ENCODE assay signal across 12 cellular contexts in the genomic region with DNA sequence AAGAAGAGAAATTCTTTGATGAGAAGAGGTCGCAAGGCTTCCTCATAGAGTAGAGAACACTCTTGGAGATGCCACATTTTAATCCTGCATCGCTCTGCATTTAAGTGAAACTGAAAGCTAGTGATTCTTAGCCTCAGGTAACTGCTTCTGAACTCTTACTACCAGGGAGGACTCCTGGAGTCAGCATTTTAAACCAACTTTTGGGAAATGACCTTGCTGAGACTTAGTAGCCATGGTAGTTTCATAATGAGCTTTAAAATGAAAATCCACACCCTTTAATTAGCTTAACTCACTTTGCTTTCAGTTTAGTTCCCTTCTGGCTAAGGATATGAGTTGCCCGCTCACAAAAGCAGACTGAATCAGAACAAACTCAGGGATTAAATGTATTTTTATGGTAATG.
DNase-seq lines count a peak whose midpoint lies in the region; ATAC-seq, FAIRE-seq and TF ChIP-seq lines count a peak whose summit lies in the region.
"Had no signal": no experiment of that assay in that cellular context is flagged by ENCODE, and none has a peak within 500 bp of the region (broad histone marks: within the 10 kb centered on the region; RNA-seq: fewer than 3 reads in every experiment).

No MANE protein-coding gene starts in this region.

- intact Hi-C loops in right lobe of liver (cut with DNase I) (no loop called here), HepG2 (cut with micrococcal nuclease; ENCODE audit: unreplicated experiment) (no loop called here)

- no peak overlapping the region for H3K27ac ChIP-seq in right lobe of liver
- H3K27ac ChIP-seq in HepG2 (ENCODE audit: extremely low read length, insufficient read depth, low read length): no peak overlapping the region
- peak overlapping the region; percentile 17; the same call in 1 of the 2 replicates for H3K27ac ChIP-seq in SU-DHL-6 (ENCODE audit: low read depth, low read length)
- peak overlapping the region; percentile 75 for H3K27ac ChIP-seq in foreskin keratinocyte

- FAIRE-seq in HepG2 (lab: Jason Lieb, UNC): no peak

- POLR2A ChIA-PET in HepG2 (lab: Yijun Ruan, JAX): no interaction called here

- no peaks in the 10 kb centered on the region for H3K9me2 ChIP-seq in SU-DHL-6 (replicated peaks; ENCODE audit: insufficient read depth, low read length)

- DNase-seq in right lobe of liver: no peak
- no peak for DNase-seq in HepG2 (ENCODE audit: low spot score)
- peak; percentile 14 to 36 for DNase-seq in foreskin keratinocyte
- DNase-seq in cerebellar cortex (ENCODE audit: low spot score): no peak
- no peak for DNase-seq in COLO829 (ENCODE audit: low spot score)
- no peak for DNase-seq in GM20000 (ENCODE audit: low spot score)
- DNase-seq: activated CD4-positive, CD25-positive, alpha-beta regulatory T cell treated with anti-CD3 and anti-CD28 coated beads, Interleukin-2, amount 50 U/mL, for 72 hours; BE2C; gastrocnemius medialis; NCI-H1048 had no signal

- no peaks in the 10 kb centered on the region for H3K79me2 ChIP-seq in HepG2 (ENCODE audit: insufficient read depth, low read length)
- H3K79me2 ChIP-seq in SU-DHL-6 (ENCODE audit: insufficient read depth, low read length): peaks cover 95% of the 10 kb centered on the region

- ATAC-seq in right lobe of liver (peak; percentile 54 to 78 (median 64)), HepG2 (no peak), foreskin keratinocyte (peak; percentile 48), HG02852 (IDR thresholded peaks at IDR 0.05; ENCODE audit: unreplicated experiment) (no peak)

- no peak for TF ChIP-seq RAD21 in HepG2 (CRISPR knock-in tag; IDR thresholded peaks at IDR 0.05)

- H3K4me1 ChIP-seq in right lobe of liver: no peaks in the 10 kb centered on the region
- H3K4me1 ChIP-seq in HepG2 (ENCODE audit: insufficient read depth, low read length): no peaks in the 10 kb centered on the region
- H3K4me1 ChIP-seq in foreskin keratinocyte: no peaks in the 10 kb centered on the region

- TF ChIP-seq EP300 in HepG2 (IDR thresholded peaks at IDR 0.05; ENCODE audit: low read depth in 2 of 2, low read length in 2 of 2): no peak
- TF ChIP-seq EP300 in HepG2 (CRISPR knock-in tag; IDR thresholded peaks at IDR 0.05; ENCODE audit: borderline replicate concordance): no peak

- 80% methylated on average over 3 of the region's 3 CpGs for WGBS in right lobe of liver (ENCODE audit: insufficient coverage, low coverage, low lambda C conversion rate, missing lambda C conversion rate)
- WGBS in HepG2 (ENCODE audit: low lambda C conversion rate): 97% methylated on average over 3 of the region's 3 CpGs

- CTCF ChIA-PET in HepG2 (lab: Yijun Ruan, JAX; ENCODE audit: low intra/inter-chr PET ratio, low total read pairs): no interaction called here

- TF ChIP-seq CTCF in right lobe of liver (IDR thresholded peaks at IDR 0.05) (no peak), HepG2 (CRISPR knock-in tag; IDR thresholded peaks at IDR 0.05) (no peak), SU-DHL-6 (IDR thresholded peaks at IDR 0.05; ENCODE audit: insufficient read depth, low read length, poor library complexity, severe bottlenecking) (no peak), foreskin keratinocyte (conservative IDR thresholded peaks at IDR 0.05) (no peak), GM20000 (IDR thresholded peaks at IDR 0.05; ENCODE audit: extremely low read depth, missing control alignments) (no peak)

- H3K27me3 ChIP-seq in right lobe of liver (no peaks in the 10 kb centered on the region), HepG2 (ENCODE audit: control insufficient read depth in 1 of 2, insufficient read depth in 2 of 2, low read length in 2 of 2) (no peaks in the 10 kb centered on the region), SU-DHL-6 (ENCODE audit: low read length) (no peaks in the 10 kb centered on the region), foreskin keratinocyte (no peaks in the 10 kb centered on the region)
- H3K27me3 ChIP-seq: BE2C, gastrocnemius medialis had no signal

- H3K4me2 ChIP-seq in HepG2 (ENCODE audit: low read depth, low read length): no peak overlapping the region
- no peak overlapping the region for H3K4me2 ChIP-seq in SU-DHL-6 (ENCODE audit: low read depth, low read length, poor library complexity, severe bottlenecking)

- H3F3A ChIP-seq in SU-DHL-6 (ENCODE audit: insufficient read depth): no peaks in the 10 kb centered on the region

- H3K36me3 ChIP-seq in right lobe of liver: no peaks in the 10 kb centered on the region
- no peaks in the 10 kb centered on the region for H3K36me3 ChIP-seq in HepG2 (replicated peaks in 1 of 2; ENCODE audit: control insufficient read depth in 1 of 2, insufficient read depth in 2 of 2, low read length in 2 of 2)
- H3K36me3 ChIP-seq in SU-DHL-6 (ENCODE audit: low read length): peaks cover 6% of the 10 kb centered on the region; the same call in 1 of the 2 replicates
- H3K36me3 ChIP-seq: BE2C, gastrocnemius medialis had no signal

- no peak overlapping the region for H3K9ac ChIP-seq in HepG2 (ENCODE audit: insufficient read depth, low read depth, low read length)
- H3K9ac ChIP-seq in SU-DHL-6 (ENCODE audit: low read length): no peak overlapping the region

- no TSS peak for BruUV-seq in HepG2 (replicated peaks; lab: Mats Ljungman, UMichigan)

- H3K4me3 ChIP-seq in right lobe of liver: no peak overlapping the region
- H3K4me3 ChIP-seq in HepG2 (replicated peaks in 1 of 3; ENCODE audit: insufficient read depth in 1 of 3, low read depth in 2 of 3, low read length in 3 of 3): no peak overlapping the region
- no peak overlapping the region for H3K4me3 ChIP-seq in SU-DHL-6 (ENCODE audit: insufficient read depth, low read length, poor library complexity, severe bottlenecking)
- H3K4me3 ChIP-seq: gastrocnemius medialis had no signal

- in situ Hi-C loops in HepG2 (cut with HindIII; ENCODE audit: extremely low pct_ligation_motif_present, low pct_unique_long_range_greater_than_20kb): no loop called here

- TF ChIP-seq POLR2A in right lobe of liver (IDR thresholded peaks at IDR 0.05) (no peak), HepG2 (IDR thresholded peaks at IDR 0.05; ENCODE audit: insufficient read depth in 1 of 2, low read depth in 2 of 2, low read length in 2 of 2) (no peak)

- no peak overlapping the region for H2AFZ ChIP-seq in HepG2 (ENCODE audit: low read length)
- no peak overlapping the region for H2AFZ ChIP-seq in SU-DHL-6 (ENCODE audit: low read depth, low read length, severe bottlenecking)

- H4K20me1 ChIP-seq in HepG2 (ENCODE audit: insufficient read depth, low read length) (no peaks in the 10 kb centered on the region), SU-DHL-6 (ENCODE audit: low read depth, low read length) (0 out of 2 replicates have a peak, but pooled peaks cover 10% of the 10 kb centered on the region)

- H3K9me3 ChIP-seq in right lobe of liver (no peaks in the 10 kb centered on the region), HepG2 (ENCODE audit: low read length) (no peaks in the 10 kb centered on the region), SU-DHL-6 (ENCODE audit: insufficient read depth, low read length) (no peaks in the 10 kb centered on the region)
- H3K9me3 ChIP-seq: BE2C, gastrocnemius medialis had no signal

TF ChIP-seq in HepG2, 621 proteins besides CTCF, POLR2A, EP300 and RAD21 (continues in another document):
- TF ChIP-seq ZNF441 (CRISPR knock-in tag; IDR thresholded peaks at IDR 0.05; ENCODE audit: borderline replicate concordance) (no peak), AKAP8 (CRISPR knock-in tag; IDR thresholded peaks at IDR 0.05) (no peak), HNF4A (CRISPR knock-in tag; IDR thresholded peaks at IDR 0.05) (no peak), ZNF12 (CRISPR knock-in tag; IDR thresholded peaks at IDR 0.05) (no peak), ZNF136 (CRISPR knock-in tag; IDR thresholded peaks at IDR 0.05; ENCODE audit: low read depth) (no peak), ZC3H4 (CRISPR knock-in tag; IDR thresholded peaks at IDR 0.05; ENCODE audit: borderline replicate concordance) (no peak)
- TF ChIP-seq, protein P1, sequence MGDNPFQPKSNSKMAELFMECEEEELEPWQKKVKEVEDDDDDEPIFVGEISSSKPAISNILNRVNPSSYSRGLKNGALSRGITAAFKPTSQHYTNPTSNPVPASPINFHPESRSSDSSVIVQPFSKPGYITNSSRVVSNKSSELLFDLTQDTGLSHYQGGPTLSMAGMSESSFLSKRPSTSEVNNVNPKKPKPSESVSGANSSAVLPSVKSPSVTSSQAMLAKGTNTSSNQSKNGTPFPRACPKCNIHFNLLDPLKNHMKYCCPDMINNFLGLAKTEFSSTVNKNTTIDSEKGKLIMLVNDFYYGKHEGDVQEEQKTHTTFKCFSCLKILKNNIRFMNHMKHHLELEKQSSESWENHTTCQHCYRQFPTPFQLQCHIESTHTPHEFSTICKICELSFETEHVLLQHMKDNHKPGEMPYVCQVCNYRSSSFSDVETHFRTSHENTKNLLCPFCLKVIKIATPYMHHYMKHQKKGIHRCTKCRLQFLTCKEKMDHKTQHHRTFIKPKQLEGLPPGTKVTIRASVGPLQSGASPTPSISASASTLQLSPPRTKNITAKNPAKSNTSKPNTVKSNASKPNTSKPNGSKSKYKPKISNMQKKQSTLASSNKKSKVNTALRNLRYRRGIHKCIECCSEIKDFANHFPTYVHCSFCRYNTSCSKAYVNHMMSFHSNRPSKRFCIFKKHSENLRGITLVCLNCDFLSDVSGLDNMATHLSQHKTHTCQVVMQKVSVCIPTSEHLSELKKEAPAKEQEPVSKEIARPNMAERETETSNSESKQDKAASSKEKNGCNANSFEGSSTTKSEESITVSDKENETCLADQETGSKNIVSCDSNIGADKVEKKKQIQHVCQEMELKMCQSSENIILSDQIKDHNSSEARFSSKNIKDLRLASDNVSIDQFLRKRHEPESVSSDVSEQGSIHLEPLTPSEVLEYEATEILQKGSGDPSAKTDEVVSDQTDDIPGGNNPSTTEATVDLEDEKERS (CRISPR knock-in tag; IDR thresholded peaks at IDR 0.05): no peak

Comparison
In these comparisons a context has a peak if more than half of its experiments do, and no peak if none do; other contexts are left out.
1. ATAC-seq: peak in right lobe of liver (4 of 4) and foreskin keratinocyte (single experiment); none in HepG2 (single experiment) and HG02852 (single experiment).
2. DNase-seq: peak in foreskin keratinocyte (2 of 2); none in right lobe of liver (0 of 3), HepG2 (single experiment), cerebellar cortex (single experiment), COLO829 (single experiment) and GM20000 (single experiment).
3. H3K27ac ChIP-seq: peak in SU-DHL-6 (single experiment) and foreskin keratinocyte (single experiment); none in right lobe of liver (0 of 3) and HepG2 (single experiment).